In genomic region chr4:88610771-88611170, GRCh38 we compare ENCODE assay signal across 9 cellular contexts. TPM values are rescaled to one million over a fixed set of nuclear protein-coding genes. Genes with fewer than 3 reads are reported as not detected.
DNase-seq lines count a peak whose midpoint lies in the region; TF ChIP-seq lines count a peak whose summit lies in the region.
"Had no signal": no experiment of that assay in that cellular context is flagged by ENCODE, and none has a peak within 500 bp of the region (broad histone marks: within the 10 kb centered on the region; RNA-seq: fewer than 3 reads in every experiment).

No MANE protein-coding gene starts in this region.

- DNase-seq in GM04504 (ENCODE audit: low read depth) (peak; percentile 76), cardiac fibroblast (ENCODE audit: low read depth in 2 of 2) (peak; percentile 45 to 70), kidney glomerular epithelial cell (lab: John Stamatoyannopoulos, UW) (peak; percentile 76), NCI-H82 treated with DMSO at 0.1 percent for 48 hours (lab: John Stamatoyannopoulos, UW; ENCODE audit: unreplicated experiment) (no peak), DMS79 (lab: John Stamatoyannopoulos, UW) (no peak), SIG-M5 treated with dmso at 0.1 percent for 504 hours (lab: John Stamatoyannopoulos, UW; ENCODE audit: unreplicated experiment) (no peak), HUDEP-2 (lab: John Stamatoyannopoulos, UW; ENCODE audit: unreplicated experiment in 76 of 76) (no peak)
- DNase-seq: NCI-H2107 had no signal

- peak overlapping the region in 1 of 3 donors; percentile 64 for H3K9ac ChIP-seq in skeletal muscle tissue (ENCODE audit: low read depth in 1 of 3, low read length in 3 of 3)

- no peak for TF ChIP-seq CTCF in cardiac fibroblast (IDR thresholded peaks at IDR 0.05; ENCODE audit: low read depth, low read length)

- H3K27ac ChIP-seq in skeletal muscle tissue (ENCODE audit: low read depth, low read length): peak overlapping the region; percentile 55

- H3K9me3 ChIP-seq in skeletal muscle tissue (ENCODE audit: control insufficient read depth in 3 of 3, low read length in 3 of 3): no peaks in the 10 kb centered on the region

- peaks cover 40 to 55% (median 41%) of the 10 kb centered on the region in 3 donors for H3K4me1 ChIP-seq in skeletal muscle tissue (ENCODE audit: control insufficient read depth in 3 of 3, insufficient read depth in 3 of 3, low read length in 3 of 3)

- H3K4me3 ChIP-seq in cardiac fibroblast (replicated peaks in 1 of 2; ENCODE audit: low read depth in 2 of 2, low read length in 2 of 2) (no peak overlapping the region), skeletal muscle tissue (ENCODE audit: low read length in 3 of 3) (peak overlapping the region; percentile 7 to 37 (median 35))

- no peaks in the 10 kb centered on the region for H3K27me3 ChIP-seq in skeletal muscle tissue (ENCODE audit: control insufficient read depth in 3 of 3, insufficient read depth in 3 of 3, low read length in 3 of 3)

- peaks cover 9 to 22% (median 12%) of the 10 kb centered on the region in 3 donors for H3K36me3 ChIP-seq in skeletal muscle tissue (ENCODE audit: control insufficient read depth in 3 of 3, insufficient read depth in 3 of 3, low read length in 3 of 3)

RNA-seq across cellular contexts. Expression of gene HERC3, which starts 18.5 kb away (rescaled TPM):
- 16.7 TPM for total RNA-seq in skeletal muscle tissue

Comparison
In these comparisons a context has a peak if more than half of its experiments do, and no peak if none do; other contexts are left out.
1. DNase-seq: peak in GM04504 (single experiment), cardiac fibroblast (2 of 2) and kidney glomerular epithelial cell (single experiment); none in NCI-H82 treated with DMSO at 0.1 percent for 48 hours (single experiment), DMS79 (single experiment), SIG-M5 treated with dmso at 0.1 percent for 504 hours (single experiment) and HUDEP-2 (0 of 76).
2. H3K4me3 ChIP-seq: peak in skeletal muscle tissue (3 of 3); none in cardiac fibroblast (0 of 2).